9 cellular contexts compared by ENCODE assay signal in the genomic region with DNA sequence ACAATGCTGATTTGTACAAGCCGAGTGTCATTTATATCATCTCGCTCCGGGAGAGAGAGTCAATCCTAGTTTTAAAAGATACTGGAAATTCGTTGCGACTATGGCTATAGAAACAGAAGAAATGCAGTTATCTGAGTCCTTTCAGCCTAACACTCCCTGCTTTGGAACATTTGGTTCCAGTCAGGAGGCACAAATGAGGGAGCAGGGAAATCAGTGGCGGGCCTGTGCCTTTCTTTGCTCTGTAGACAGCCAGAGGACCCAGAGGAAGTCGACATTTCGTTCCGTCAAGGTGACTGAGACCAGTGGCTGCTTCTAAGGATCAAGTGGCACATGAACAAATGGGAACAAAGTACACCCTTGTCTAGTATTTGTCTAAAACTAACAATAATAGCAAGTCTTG. TPM values are rescaled to one million over a fixed set of nuclear protein-coding genes. Genes with fewer than 3 reads are reported as not detected.
DNase-seq lines count a peak whose midpoint lies in the region; ATAC-seq and TF ChIP-seq lines count a peak whose summit lies in the region.
"Had no signal": no experiment of that assay in that cellular context is flagged by ENCODE, and none has a peak within 500 bp of the region (broad histone marks: within the 10 kb centered on the region; RNA-seq: fewer than 3 reads in every experiment).

No MANE protein-coding gene starts in this region.

- H3K27ac Mint-ChIP-seq in IgD-negative memory B cell: peak overlapping the region in 2 of 3 donors; percentile 72 to 88
- H3K27ac Mint-ChIP-seq in nephron progenitor cell: no peak overlapping the region

- H3K4me3 ChIP-seq in BJ (ENCODE audit: low read depth, low read length) (peak overlapping the region; percentile 76), breast epithelium (peak overlapping the region; percentile 69 to 95 (median 82))

- H3K4me3 Mint-ChIP-seq in IgD-negative memory B cell: peak overlapping the region; percentile 75 to 92 (median 86)
- peak overlapping the region; percentile 70 for H3K4me3 Mint-ChIP-seq in nephron progenitor cell

- no peak for TF ChIP-seq CTCF in BJ (IDR thresholded peaks at IDR 0.05; ENCODE audit: insufficient read depth, low read depth, low read length)
- no peak for TF ChIP-seq CTCF in breast epithelium (IDR thresholded peaks at IDR 0.05)
- no peak for TF ChIP-seq CTCF in nephron progenitor cell (IDR thresholded peaks at IDR 0.05)

- CTCF ChIA-PET in BJ (lab: Yijun Ruan, JAX): interaction anchor here (1.4 kb wide), 1 partner anchor 50 kb away, joined by 3 read pairs; no protein-coding TSS in a partner anchor

- no peaks in the 10 kb centered on the region for H3K36me3 ChIP-seq in BJ (ENCODE audit: control insufficient read depth, insufficient read depth, low read length)
- no peaks in the 10 kb centered on the region for H3K36me3 ChIP-seq in breast epithelium

- H3K27ac ChIP-seq in breast epithelium: no peak overlapping the region

- intact Hi-C loops in breast epithelium (cut with DNase I; ENCODE audit: low total_unique reads): no loop called here

- POLR2A ChIA-PET in BJ (lab: Charles Lee): no interaction called here

- 0 out of 2 replicates have a peak, but pooled peaks cover 4% of the 10 kb centered on the region for H3K27me3 ChIP-seq in BJ (ENCODE audit: control insufficient read depth, insufficient read depth, low read length)
- no peaks in the 10 kb centered on the region for H3K27me3 ChIP-seq in breast epithelium

- H3K4me1 Mint-ChIP-seq in IgD-negative memory B cell: peaks cover 31 to 51% (median 44%) of the 10 kb centered on the region in 3 donors
- H3K4me1 Mint-ChIP-seq in nephron progenitor cell: peaks cover 30% of the 10 kb centered on the region

- H3K9me3 ChIP-seq in breast epithelium: no peaks in the 10 kb centered on the region

- DNase-seq in BJ (ENCODE audit: low read depth) (no peak), breast epithelium (ENCODE audit: low spot score in 2 of 2) (no peak), nephron progenitor cell (no peak), KBM-7 (no peak)
- DNase-seq: NCI-H2029 treated with DMSO at 0.1 percent for 48 hours had no signal

- H3K9me3 Mint-ChIP-seq in IgD-negative memory B cell (no peaks in the 10 kb centered on the region), nephron progenitor cell (no peaks in the 10 kb centered on the region)

- in situ Hi-C loops in KBM-7 (cut with MboI; ENCODE audit: low pct_unique_long_range_greater_than_20kb, low sequenced_read_pairs): no loop called here

- H3K27me3 Mint-ChIP-seq in IgD-negative memory B cell (no peaks in the 10 kb centered on the region), nephron progenitor cell (ENCODE audit: low read depth, poor library complexity) (peaks cover 22% of the 10 kb centered on the region)

- peaks cover 1% of the 10 kb centered on the region for H3K36me3 Mint-ChIP-seq in IgD-negative memory B cell
- H3K36me3 Mint-ChIP-seq in nephron progenitor cell (ENCODE audit: low read depth): no peaks in the 10 kb centered on the region

- H3K4me1 ChIP-seq in breast epithelium: peaks cover 2 to 5% of the 10 kb centered on the region in 2 donors

- ATAC-seq in GM18861 (IDR thresholded peaks at IDR 0.05; ENCODE audit: unreplicated experiment) (no peak), GM21717 (IDR thresholded peaks at IDR 0.05; ENCODE audit: unreplicated experiment) (no peak), HG02759 (IDR thresholded peaks at IDR 0.05; ENCODE audit: unreplicated experiment) (no peak)

- no peak for TF ChIP-seq POLR2A in breast epithelium (IDR thresholded peaks at IDR 0.05)

RNA-seq across cellular contexts. Expression of a gene that starts 0.7 kb away (rescaled TPM):
- polyA plus RNA-seq in BJ (2011; rRNA removed) (19.6 and 24.2 TPM in 2 replicates), IgD-negative memory B cell (28.8 TPM)
- 10.8 and 23.8 TPM in 2 replicates for polyA minus RNA-seq in BJ (2011; rRNA and poly(A)+ RNA removed)
- 10 to 100 TPM; 22.9 to 32.4 (median 28.5) TPM for total RNA-seq in breast epithelium
